ENCODE assay signal across 16 cellular contexts in the genomic region with DNA sequence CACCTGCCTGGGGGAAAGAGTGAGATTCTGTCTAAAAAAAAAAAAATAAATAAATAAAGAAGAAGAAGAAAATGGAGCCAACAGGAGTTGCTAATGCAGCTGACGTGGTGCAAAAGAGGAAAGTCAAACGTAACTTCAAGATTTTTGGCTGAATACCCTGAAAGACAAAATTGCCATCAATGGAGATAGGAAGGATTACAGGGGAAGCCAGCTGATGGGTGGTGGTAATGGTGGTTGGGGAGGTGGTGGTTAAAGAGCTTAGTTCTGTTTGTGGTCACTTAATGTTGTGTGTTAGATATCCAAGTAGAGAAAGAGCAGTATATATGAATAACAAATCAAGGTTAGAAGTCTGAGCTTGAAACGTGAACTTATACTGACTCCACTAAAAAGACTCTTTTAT.
"Had no signal": no experiment of that assay in that cellular context is flagged by ENCODE, and none has a peak within 500 bp of the region (broad histone marks: within the 10 kb centered on the region; RNA-seq: fewer than 3 reads in every experiment).

No MANE protein-coding gene starts in this region.

- H3K27ac Mint-ChIP-seq: activated CD4-positive, alpha-beta memory T cell treated with anti-CD3 and anti-CD28 coated beads for 36 hours; activated CD4-positive, alpha-beta T cell treated with anti-CD3 and anti-CD28 coated beads for 36 hours; activated naive CD4-positive, alpha-beta T cell treated with anti-CD3 and anti-CD28 coated beads, Interleukin-2, amount 10 ng/mL, durations not matched to agents 7 days and 5 days; activated T-cell treated with anti-CD3 and anti-CD28 coated beads, Interleukin-2, amount 50 U/mL, for 24 hours; natural killer cell; progenitor cell of endocrine pancreas had no signal

- H3K4me1 Mint-ChIP-seq: activated CD4-positive, alpha-beta T cell treated with anti-CD3 and anti-CD28 coated beads for 36 hours; activated naive CD4-positive, alpha-beta T cell treated with anti-CD3 and anti-CD28 coated beads, Interleukin-2, amount 10 ng/mL, durations not matched to agents 7 days and 5 days; natural killer cell had no signal

- H3K27ac ChIP-seq: adrenal gland, colonic mucosa, gastroesophageal sphincter, right atrium auricular region, thoracic aorta, VCaP had no signal

- FAIRE-seq: endometrium had no signal

- H3K27me3 Mint-ChIP-seq: activated CD4-positive, alpha-beta memory T cell treated with anti-CD3 and anti-CD28 coated beads for 36 hours; activated CD4-positive, alpha-beta T cell treated with anti-CD3 and anti-CD28 coated beads for 36 hours; activated naive CD4-positive, alpha-beta T cell treated with anti-CD3 and anti-CD28 coated beads, Interleukin-2, amount 10 ng/mL, durations not matched to agents 7 days and 5 days; activated T-cell treated with anti-CD3 and anti-CD28 coated beads, Interleukin-2, amount 50 U/mL, for 24 hours; progenitor cell of endocrine pancreas had no signal

- H3K36me3 ChIP-seq: adrenal gland, colonic mucosa, gastroesophageal sphincter, right atrium auricular region, thoracic aorta had no signal

- H3K4me3 Mint-ChIP-seq: activated CD4-positive, alpha-beta memory T cell treated with anti-CD3 and anti-CD28 coated beads for 36 hours; activated CD4-positive, alpha-beta T cell treated with anti-CD3 and anti-CD28 coated beads for 36 hours; activated naive CD4-positive, alpha-beta T cell treated with anti-CD3 and anti-CD28 coated beads, Interleukin-2, amount 10 ng/mL, durations not matched to agents 7 days and 5 days; activated T-cell treated with anti-CD3 and anti-CD28 coated beads, Interleukin-2, amount 50 U/mL, for 24 hours; natural killer cell had no signal

- DNase-seq: activated CD4-positive, alpha-beta memory T cell treated with anti-CD3 and anti-CD28 coated beads for 36 hours; activated CD4-positive, alpha-beta T cell treated with anti-CD3 and anti-CD28 coated beads for 36 hours; activated naive CD4-positive, alpha-beta T cell treated with anti-CD3 and anti-CD28 coated beads, Interleukin-2, amount 10 ng/mL, durations not matched to agents 7 days and 5 days; activated T-cell treated with anti-CD3 and anti-CD28 coated beads, Interleukin-2, amount 50 U/mL, for 24 hours; adrenal gland; central memory CD4-positive, alpha-beta T cell; colonic mucosa; natural killer cell; occipital lobe had no signal

- H3K4me1 ChIP-seq: adrenal gland, colonic mucosa, gastroesophageal sphincter had no signal

- H3K27me3 ChIP-seq: adrenal gland, colonic mucosa, gastroesophageal sphincter, right atrium auricular region had no signal

- H3K4me3 ChIP-seq: adrenal gland, colonic mucosa, gastroesophageal sphincter, right atrium auricular region, smooth muscle cell, thoracic aorta had no signal

- H3K9me3 ChIP-seq: adrenal gland, colonic mucosa, gastroesophageal sphincter, right atrium auricular region, thoracic aorta had no signal

- H3K36me3 Mint-ChIP-seq: activated CD4-positive, alpha-beta memory T cell treated with anti-CD3 and anti-CD28 coated beads for 36 hours; activated naive CD4-positive, alpha-beta T cell treated with anti-CD3 and anti-CD28 coated beads, Interleukin-2, amount 10 ng/mL, durations not matched to agents 7 days and 5 days had no signal

- H3K4me2 ChIP-seq: smooth muscle cell had no signal

- ATAC-seq: activated CD4-positive, alpha-beta T cell treated with anti-CD3 and anti-CD28 coated beads for 36 hours; gastroesophageal sphincter; natural killer cell had no signal
